ENCODE assay signal across 1 cellular context in genomic region chr14:24300326-24300980, GRCh38.
TF ChIP-seq lines count a peak whose summit lies in the region.

No MANE protein-coding gene starts in this region.

TF ChIP-seq in endothelial cell of umbilical vein, 7 proteins besides CTCF, POLR2A, EP300 and RAD21:
- no peak for TF ChIP-seq EZH2 (IDR thresholded peaks at IDR 0.05; ENCODE audit: borderline replicate concordance, low read depth, low read length, severe bottlenecking)
